ENCODE assay signal across 8 cellular contexts in genomic region chr9:96418920-96419690, GRCh38. TPM values are rescaled to one million over a fixed set of nuclear protein-coding genes. Genes with fewer than 3 reads are reported as not detected.
DNase-seq lines count a peak whose midpoint lies in the region; ATAC-seq and TF ChIP-seq lines count a peak whose summit lies in the region.

No MANE protein-coding gene starts in this region.

- WGBS in upper lobe of left lung, 2 donors: 0% methylated on average over 6 to 26 of the region's 58 CpGs

- peaks cover 37% of the 10 kb centered on the region for H3K4me1 Mint-ChIP-seq in GM23338

- peak overlapping the region; percentile 93 for H3K4me2 ChIP-seq in GM23338
- H3K4me2 ChIP-seq in KMS-11: peak overlapping the region; percentile 94

- DNase-seq in GDM1 (lab: John Stamatoyannopoulos, UW) (peak; percentile 71), GM23338 (ENCODE audit: low spot score) (peak; percentile 78), Peyer's patch (peak; percentile 76 to 90 (median 89)), foreskin keratinocyte (peak; percentile 67 to 77), upper lobe of left lung (peak; percentile 81 to 95)
- DNase-seq in activated gamma-delta T cell treated with anti-CD3 and anti-CD28 coated beads, Interleukin-2, amount 50 U/mL, for 16 hours (ENCODE audit: low read depth): peak; percentile 29

- no peaks in the 10 kb centered on the region for H3K9me2 ChIP-seq in GM23338 (ENCODE audit: insufficient read depth)

- H3K27me3 ChIP-seq in GM23338 (ENCODE audit: insufficient read depth) (no peaks in the 10 kb centered on the region), KMS-11 (ENCODE audit: insufficient read depth, low read depth) (no peaks in the 10 kb centered on the region), Peyer's patch (no peaks in the 10 kb centered on the region), foreskin keratinocyte (no peaks in the 10 kb centered on the region), neuron (ENCODE audit: insufficient read depth, low read length) (no peaks in the 10 kb centered on the region), upper lobe of left lung (no peaks in the 10 kb centered on the region)

- no peak for TF ChIP-seq CTCF in GM23338 (conservative IDR thresholded peaks at IDR 0.05; ENCODE audit: low read depth in 2 of 2)
- TF ChIP-seq CTCF in KMS-11 (conservative IDR thresholded peaks at IDR 0.05; ENCODE audit: low read depth, low read length): no peak
- TF ChIP-seq CTCF in Peyer's patch (IDR thresholded peaks at IDR 0.05): peak in 1 of 6 experiments; percentile 34
- no peak for TF ChIP-seq CTCF in foreskin keratinocyte (conservative IDR thresholded peaks at IDR 0.05)
- TF ChIP-seq CTCF in upper lobe of left lung (IDR thresholded peaks at IDR 0.05): no peak

- no peaks in the 10 kb centered on the region for H3K9me3 Mint-ChIP-seq in GM23338

- H3K79me2 ChIP-seq in GM23338 (replicated peaks; ENCODE audit: insufficient read depth): peaks cover 29% of the 10 kb centered on the region
- H3K79me2 ChIP-seq in KMS-11 (ENCODE audit: insufficient read depth, low read depth): peaks cover 31% of the 10 kb centered on the region

- H3K9me3 ChIP-seq in Peyer's patch (no peaks in the 10 kb centered on the region), neuron (ENCODE audit: low read length) (no peaks in the 10 kb centered on the region), upper lobe of left lung (no peaks in the 10 kb centered on the region)

- ATAC-seq in GM23338 (peak; percentile 58), foreskin keratinocyte (peak; percentile 6), upper lobe of left lung (ENCODE audit: low FRiP score in 2 of 2) (peak; percentile 79 to 80)

- H3K27ac ChIP-seq in GM23338 (ENCODE audit: low read depth) (peak overlapping the region; percentile 98), KMS-11 (peak overlapping the region; percentile 55), Peyer's patch (peak overlapping the region; percentile 97 to 100 (median 98)), foreskin keratinocyte (peak overlapping the region; percentile 38), upper lobe of left lung (peak overlapping the region; percentile 92 to 100 (median 98))

- H3K9ac ChIP-seq in KMS-11: peak overlapping the region; percentile 24; the same call in 1 of the 2 replicates

- no peak for TF ChIP-seq EP300 in upper lobe of left lung (IDR thresholded peaks at IDR 0.05)

- 0 out of 2 replicates have a peak, but pooled peaks cover 4% of the 10 kb centered on the region for H3F3A ChIP-seq in GM23338 (replicated peaks; ENCODE audit: low read depth)

- H3K4me3 ChIP-seq in GM23338 (peak overlapping the region; percentile 55), KMS-11 (IDR thresholded peaks at IDR 0.05; ENCODE audit: insufficient read depth, low read depth, low read length) (peak overlapping the region; percentile 11), Peyer's patch (peak overlapping the region; percentile 74 to 93 (median 81)), neuron (ENCODE audit: low read length) (peak overlapping the region; percentile 79), upper lobe of left lung (peak overlapping the region; percentile 51 to 88 (median 85))

- no peaks in the 10 kb centered on the region for H3K36me3 ChIP-seq in GM23338 (ENCODE audit: insufficient read depth)
- H3K36me3 ChIP-seq in KMS-11 (ENCODE audit: insufficient read depth): no peaks in the 10 kb centered on the region
- H3K36me3 ChIP-seq in Peyer's patch: no peaks in the 10 kb centered on the region
- no peaks in the 10 kb centered on the region for H3K36me3 ChIP-seq in neuron (ENCODE audit: insufficient read depth, low read length)
- H3K36me3 ChIP-seq in upper lobe of left lung: no peaks in the 10 kb centered on the region

- peak overlapping the region; percentile 25; the same call in 1 of the 2 replicates for H2AFZ ChIP-seq in GM23338
- H2AFZ ChIP-seq in KMS-11 (ENCODE audit: low read depth): peak overlapping the region; percentile 92
- peak overlapping the region; percentile 44 for H2AFZ ChIP-seq in neuron (ENCODE audit: low read depth, low read length)

- H3K4me1 ChIP-seq in GM23338 (ENCODE audit: insufficient read depth) (peaks cover 24% of the 10 kb centered on the region), KMS-11 (ENCODE audit: low read depth, poor library complexity, severe bottlenecking) (peaks cover 37% of the 10 kb centered on the region), Peyer's patch (peaks cover 0 to 29% (median 9%) of the 10 kb centered on the region in 4 donors), foreskin keratinocyte (peaks cover 17% of the 10 kb centered on the region), neuron (ENCODE audit: insufficient read depth, low read length) (peaks cover 26% of the 10 kb centered on the region), upper lobe of left lung (peaks cover 23 to 39% (median 26%) of the 10 kb centered on the region in 4 donors)

- peak; percentile 78 to 82 for TF ChIP-seq POLR2A in Peyer's patch (IDR thresholded peaks at IDR 0.05)
- peak in 3 of 4 donors; percentile 57 to 90 (median 88) for TF ChIP-seq POLR2A in upper lobe of left lung (IDR thresholded peaks at IDR 0.05)

- peaks cover 14% of the 10 kb centered on the region; the same call in 1 of the 2 replicates for H4K20me1 ChIP-seq in GM23338 (replicated peaks; ENCODE audit: insufficient read depth)
- 0 out of 2 replicates have a peak, but pooled peaks cover 3% of the 10 kb centered on the region for H4K20me1 ChIP-seq in KMS-11 (ENCODE audit: insufficient read depth)

- H3K4me3 Mint-ChIP-seq in GM23338: peak overlapping the region; percentile 88

- peaks cover 6% of the 10 kb centered on the region; the same call in 2 of the 3 replicates for H3K36me3 Mint-ChIP-seq in GM23338 (ENCODE audit: low read depth)

- peaks cover 18% of the 10 kb centered on the region for H3K27me3 Mint-ChIP-seq in GM23338 (ENCODE audit: insufficient read depth, low read depth, poor library complexity)

- peak overlapping the region; percentile 95 for H3K27ac Mint-ChIP-seq in GM23338

TF ChIP-seq in GM23338, 12 proteins besides CTCF, POLR2A, EP300 and RAD21 (continues in another document):
- TF ChIP-seq NANOG (IDR thresholded peaks at IDR 0.05; ENCODE audit: borderline replicate concordance) (no peak), STAT1 (IDR thresholded peaks at IDR 0.05; ENCODE audit: unreplicated experiment) (no peak), REST (IDR thresholded peaks at IDR 0.05; ENCODE audit: unreplicated experiment) (no peak), CREB1 (CRISPR knock-in tag; IDR thresholded peaks at IDR 0.05; ENCODE audit: low read depth) (peak; percentile 11; the same call in 1 of the 2 replicates), ETS1 (IDR thresholded peaks at IDR 0.05) (no peak), EZH2 (IDR thresholded peaks at IDR 0.05; ENCODE audit: low read depth, unreplicated experiment) (no peak), POLR2AphosphoS5 (IDR thresholded peaks at IDR 0.05; ENCODE audit: low read depth) (peak; percentile 40; the same call in 1 of the 2 replicates)

RNA-seq across cellular contexts. Expression of gene ZNF367, which starts 0.9 kb away (rescaled TPM):
- total RNA-seq in GM23338 (2014; rRNA removed; shearing (Covaris generic)): 11.5 and 12.3 TPM in 2 replicates
- 2.5 and 3.6 TPM in 2 replicates for polyA plus RNA-seq in GM23338 (2016; fragmentation: Nextera tagmentation; extraction: Ambion mirVana)
- 1 to 10 TPM; 1.5 to 7.4 (median 3.4) TPM for total RNA-seq in Peyer's patch
- 11.7 and 11.9 TPM in 2 replicates for total RNA-seq in foreskin keratinocyte
- polyA plus RNA-seq in foreskin keratinocyte: 3.5 and 4.3 TPM in 2 replicates
- 1 to 10 TPM in 5 of 6 donors, under 1 TPM in 1; 0.59 to 2.6 (median 1.4) TPM for total RNA-seq in upper lobe of left lung

RNA-seq across cellular contexts. Expression of gene HABP4, which starts 30.9 kb away (rescaled TPM):
- total RNA-seq in GM23338 (2014; rRNA removed; shearing (Covaris generic)): 7.7 and 9.9 TPM in 2 replicates
- polyA plus RNA-seq in GM23338 (2016; fragmentation: Nextera tagmentation; extraction: Ambion mirVana) (8.8 and 11.1 TPM in 2 replicates), foreskin keratinocyte (6.2 and 6.4 TPM in 2 replicates)
- total RNA-seq in Peyer's patch (10 to 100 TPM in 1 of 4 donors, 1 to 10 TPM in 3; 3.2 to 19.8 (median 5.1) TPM), foreskin keratinocyte (5.6 and 6.3 TPM in 2 replicates), upper lobe of left lung (10 to 100 TPM in 2 of 6 donors, 1 to 10 TPM in 4; 3.1 to 14.6 (median 9.7) TPM)

RNA-seq across cellular contexts. Expression of gene SLC35D2, which starts 35.6 kb away (rescaled TPM):
- 11.6 and 14.4 TPM in 2 replicates for total RNA-seq in GM23338 (2014; rRNA removed; shearing (Covaris generic))
- polyA plus RNA-seq in GM23338 (2016; fragmentation: Nextera tagmentation; extraction: Ambion mirVana) (7.8 and 8.2 TPM in 2 replicates), foreskin keratinocyte (17.0 and 24.0 TPM in 2 replicates)
- total RNA-seq in Peyer's patch (100 to 1,000 TPM in 1 of 4 donors, 10 to 100 TPM in 3; 38.8 to 140 (median 84.9) TPM), foreskin keratinocyte (15.0 and 24.1 TPM in 2 replicates), upper lobe of left lung (10 to 100 TPM; 24.5 to 36.7 (median 29.0) TPM)

Comparison
In these comparisons a context has a peak if more than half of its experiments do, and no peak if none do; other contexts are left out.
1. Peak in every context shown above with its lines: DNase-seq, ATAC-seq, H3K4me3 ChIP-seq and H3K27ac ChIP-seq.
2. DNase-seq: peak in every context shown above with its lines; median percentile 89 in Peyer's patch; 88 in upper lobe of left lung; 78 in GM23338; 72 in foreskin keratinocyte; 71 in GDM1; 29 in activated gamma-delta T cell treated with anti-CD3 and anti-CD28 coated beads, Interleukin-2, amount 50 U/mL, for 16 hours.
3. ATAC-seq: peak in every context shown above with its lines; median percentile 80 in upper lobe of left lung; 58 in GM23338; 6 in foreskin keratinocyte.
4. H2AFZ ChIP-seq: peak in every context shown above with its lines; median percentile 92 in KMS-11; 44 in neuron; 25 in GM23338.
5. H3K27ac ChIP-seq: peak in every context shown above with its lines; median percentile 98 in GM23338; 98 in Peyer's patch; 98 in upper lobe of left lung; 55 in KMS-11; 38 in foreskin keratinocyte.
6. H3K4me3 ChIP-seq: peak in every context shown above with its lines; median percentile 85 in upper lobe of left lung; 81 in Peyer's patch; 79 in neuron; 55 in GM23338; 11 in KMS-11.